ENCODE assay signal across 10 cellular contexts in genomic region chr5:172235132-172235780, GRCh38. TPM values are rescaled to one million over a fixed set of nuclear protein-coding genes. Genes with fewer than 3 reads are reported as not detected.
DNase-seq lines count a peak whose midpoint lies in the region; ATAC-seq and TF ChIP-seq lines count a peak whose summit lies in the region.
"Had no signal": no experiment of that assay in that cellular context is flagged by ENCODE, and none has a peak within 500 bp of the region (broad histone marks: within the 10 kb centered on the region; RNA-seq: fewer than 3 reads in every experiment).

No MANE protein-coding gene starts in this region.

- H3K27me3 Mint-ChIP-seq in mesothelial cell of epicardium (ENCODE audit: low read depth), result no peaks in the 10 kb centered on the region
- H3K27me3 Mint-ChIP-seq in CD8-positive, alpha-beta memory T cell, result no peaks in the 10 kb centered on the region
- H3K27me3 Mint-ChIP-seq: effector memory CD8-positive, alpha-beta T cell had no signal

- no peaks in the 10 kb centered on the region for H4K20me1 ChIP-seq in PC-9 (ENCODE audit: insufficient read depth)

- H3K4me3 ChIP-seq in PC-9, result no peak overlapping the region
- H3K4me3 ChIP-seq in CD8-positive, alpha-beta memory T cell (ENCODE audit: low read length), result no peak overlapping the region
- H3K4me3 ChIP-seq: spleen had no signal

- no peaks in the 10 kb centered on the region for H3K27me3 ChIP-seq in PC-9 (ENCODE audit: insufficient read depth, low read depth)
- H3K27me3 ChIP-seq in CD8-positive, alpha-beta memory T cell (ENCODE audit: insufficient read depth, low read length, poor library complexity, severe bottlenecking), result no peaks in the 10 kb centered on the region
- H3K27me3 ChIP-seq: spleen had no signal

- BruUV-seq in PC-9 (replicated peaks; lab: Mats Ljungman, UMichigan), result no TSS peak

- H3K4me1 Mint-ChIP-seq in mesothelial cell of epicardium, result peaks cover 24% of the 10 kb centered on the region
- H3K4me1 Mint-ChIP-seq in CD8-positive, alpha-beta memory T cell, result peaks cover 20 to 45% (median 39%) of the 10 kb centered on the region in 3 donors

- intact Hi-C loops in PC-9 (cut with micrococcal nuclease; ENCODE audit: unreplicated experiment), result no loop called here

- H3K36me3 Mint-ChIP-seq in mesothelial cell of epicardium, result peaks cover 16% of the 10 kb centered on the region
- peaks cover 7 to 30% (median 11%) of the 10 kb centered on the region in 3 donors for H3K36me3 Mint-ChIP-seq in CD8-positive, alpha-beta memory T cell

- ATAC-seq in GM18498 (IDR thresholded peaks at IDR 0.05; ENCODE audit: unreplicated experiment), result peak; percentile 80
- peak; percentile 59 for ATAC-seq in HG02678 (IDR thresholded peaks at IDR 0.05; ENCODE audit: unreplicated experiment)
- ATAC-seq: effector memory CD8-positive, alpha-beta T cell had no signal

- TF ChIP-seq CTCF in PC-9 (conservative IDR thresholded peaks at IDR 0.05) (no peak), mesothelial cell of epicardium (IDR thresholded peaks at IDR 0.05; ENCODE audit: unreplicated experiment) (no peak)

- H3K27ac ChIP-seq in PC-9, result peak overlapping the region; percentile 11; the same call in 1 of the 2 replicates
- no peak overlapping the region for H3K27ac ChIP-seq in CD8-positive, alpha-beta memory T cell (ENCODE audit: low read depth, low read length)
- H3K27ac ChIP-seq: spleen had no signal

- CTCF ChIA-PET in PC-9 (lab: Charles Lee), result no interaction called here
- CTCF ChIA-PET in CD8-positive, alpha-beta memory T cell (lab: Charles Lee), result interaction anchor here (1.4 kb wide), 1 partner anchor 46 kb away, joined by 3 read pairs; the partner anchor contains the start of gene STK10

- H3K9me3 ChIP-seq in PC-9 (ENCODE audit: insufficient read depth, low read depth), result no peaks in the 10 kb centered on the region
- H3K9me3 ChIP-seq in CD8-positive, alpha-beta memory T cell (ENCODE audit: low read length), result no peaks in the 10 kb centered on the region
- H3K9me3 ChIP-seq: spleen had no signal

- no peak overlapping the region for H3K4me3 Mint-ChIP-seq in mesothelial cell of epicardium
- no peak overlapping the region for H3K4me3 Mint-ChIP-seq in CD8-positive, alpha-beta memory T cell
- H3K4me3 Mint-ChIP-seq: effector memory CD8-positive, alpha-beta T cell had no signal

- no peaks in the 10 kb centered on the region for H3K9me2 ChIP-seq in PC-9 (ENCODE audit: insufficient read depth)

- no peaks in the 10 kb centered on the region for H3K36me3 ChIP-seq in PC-9 (ENCODE audit: low read depth)
- no peaks in the 10 kb centered on the region for H3K36me3 ChIP-seq in CD8-positive, alpha-beta memory T cell (ENCODE audit: insufficient read depth, low read length)

- peak overlapping the region; percentile 57 for H3K27ac Mint-ChIP-seq in mesothelial cell of epicardium
- peak overlapping the region in 4 of 8 donors; percentile 13 to 86 (median 33) for H3K27ac Mint-ChIP-seq in CD8-positive, alpha-beta memory T cell

- POLR2A ChIA-PET in PC-9 (lab: Charles Lee; ENCODE audit: unreplicated experiment), result interaction anchor here (0.7 kb wide), 1 partner anchor 216 kb away, joined by 3 read pairs; no protein-coding TSS in a partner anchor
- POLR2A ChIA-PET in CD8-positive, alpha-beta memory T cell (lab: Charles Lee), result no interaction called here

- 0 out of 2 replicates have a peak, but pooled peaks cover 4% of the 10 kb centered on the region for H3K4me1 ChIP-seq in PC-9 (replicated peaks; ENCODE audit: insufficient read depth)
- H3K4me1 ChIP-seq in CD8-positive, alpha-beta memory T cell (ENCODE audit: insufficient read depth, low read length), result peaks cover 13% of the 10 kb centered on the region

- no peak for DNase-seq in PC-9
- DNase-seq in mesothelial cell of epicardium (ENCODE audit: low spot score in 2 of 2, unreplicated experiment in 2 of 2), result no peak
- DNase-seq in CD8-positive, alpha-beta memory T cell, result no peak
- no peak for DNase-seq in C1 segment of cervical spinal cord (lab: John Stamatoyannopoulos, UW)
- DNase-seq in HCEC 1CT, result no peak
- no peak for DNase-seq in NCI-H526 (lab: John Stamatoyannopoulos, UW)
- DNase-seq: effector memory CD8-positive, alpha-beta T cell; spleen had no signal

- H3K9me3 Mint-ChIP-seq in mesothelial cell of epicardium, result no peaks in the 10 kb centered on the region
- H3K9me3 Mint-ChIP-seq in CD8-positive, alpha-beta memory T cell, result no peaks in the 10 kb centered on the region
- H3K9me3 Mint-ChIP-seq: effector memory CD8-positive, alpha-beta T cell had no signal

- peaks cover 9% of the 10 kb centered on the region; the same call in 1 of the 2 replicates for H3F3A ChIP-seq in PC-9 (ENCODE audit: insufficient read depth, low read depth)

- H3K4me2 ChIP-seq in PC-9, result no peak overlapping the region

- no peak overlapping the region for H2AFZ ChIP-seq in PC-9

- H3K79me2 ChIP-seq in PC-9 (ENCODE audit: low read depth), result peaks cover 14% of the 10 kb centered on the region

RNA-seq across cellular contexts. Expression of gene EFCAB9, which starts 41.3 kb away (rescaled TPM):
- total RNA-seq in PC-9 (2021) (not detected in 2 replicates), mesothelial cell of epicardium (not detected in 3 replicates)
- total RNA-seq in CD8-positive, alpha-beta memory T cell, result not detected
- not detected for polyA plus RNA-seq in CD8-positive, alpha-beta memory T cell
- total RNA-seq: spleen had no signal
- polyA plus RNA-seq: spleen had no signal

RNA-seq across cellular contexts. Expression of gene STK10, which starts 47.2 kb away (rescaled TPM):
- 23.3 and 31.5 TPM in 2 replicates for total RNA-seq in PC-9 (2021)
- total RNA-seq in mesothelial cell of epicardium, result 15.5 to 16.6 TPM (median 16.0 TPM) in 3 replicates
- 100 to 1,000 TPM; 113 to 118 TPM for total RNA-seq in CD8-positive, alpha-beta memory T cell
- polyA plus RNA-seq in CD8-positive, alpha-beta memory T cell, result 170 TPM

RNA-seq across cellular contexts. Expression of gene UBTD2, which starts 48.3 kb away (rescaled TPM):
- total RNA-seq in PC-9 (2021) (16.4 and 21.7 TPM in 2 replicates), mesothelial cell of epicardium (41.2 to 43.8 TPM (median 42.2 TPM) in 3 replicates)
- 1 to 10 TPM; 7.4 to 7.5 TPM for total RNA-seq in CD8-positive, alpha-beta memory T cell
- 3.0 TPM for polyA plus RNA-seq in CD8-positive, alpha-beta memory T cell
